8 cellular contexts compared by ENCODE assay signal in genomic region chr7:2508327-2509231, GRCh38. TPM values are rescaled to one million over a fixed set of nuclear protein-coding genes. Genes with fewer than 3 reads are reported as not detected.
DNase-seq lines count a peak whose midpoint lies in the region; ATAC-seq and TF ChIP-seq lines count a peak whose summit lies in the region.

No MANE protein-coding gene starts in this region.

- no peak overlapping the region for H3K4me3 ChIP-seq in fibroblast of villous mesenchyme (ENCODE audit: low read depth, low read length)
- H3K4me3 ChIP-seq in dorsolateral prefrontal cortex: no peak overlapping the region

- peak; percentile 58 for ATAC-seq in GM21423 (IDR thresholded peaks at IDR 0.05; ENCODE audit: unreplicated experiment)

- peak overlapping the region in 3 of 59 donors; percentile 11 to 41 (median 27) for H3K27ac ChIP-seq in dorsolateral prefrontal cortex

- no peak for TF ChIP-seq CTCF in fibroblast of villous mesenchyme (IDR thresholded peaks at IDR 0.05; ENCODE audit: insufficient read depth, low read depth, low read length)
- TF ChIP-seq CTCF in dorsolateral prefrontal cortex (IDR thresholded peaks at IDR 0.05 in 54 of 56, conservative IDR thresholded peaks at IDR 0.05 in 2 of 56; ENCODE audit: low read depth in 1 of 56, partially characterized antibody in 56 of 56): no peak

- H3K27me3 ChIP-seq in dorsolateral prefrontal cortex: no peaks in the 10 kb centered on the region

- DNase-seq in AG20443 (ENCODE audit: low spot score) (peak; percentile 87), NCI-H69 (lab: John Stamatoyannopoulos, UW) (peak; percentile 24), activated T-cell treated with anti-CD3 and anti-CD28 coated beads for 4 hours (peak; percentile 56), fibroblast of villous mesenchyme (ENCODE audit: low read depth) (peak; percentile 63), dorsolateral prefrontal cortex (no peak), HPDE6-E6E7 (ENCODE audit: extremely low spot score) (no peak)
- peak; percentile 63 for DNase-seq in stimulated activated CD4-positive, alpha-beta T cell treated with anti-CD3 and anti-CD28 coated beads, Interleukin-2, amount 100 ng/mL, for 4 hours (ENCODE audit: low read depth)

- intact Hi-C loops in dorsolateral prefrontal cortex (cut with DNase I): no loop called here

RNA-seq across cellular contexts. Expression of gene LFNG, which starts 11.0 kb away (rescaled TPM):
- total RNA-seq in fibroblast of villous mesenchyme (7.4 and 10.8 TPM in 2 replicates), dorsolateral prefrontal cortex (10 to 100 TPM in 110 of 120 experiments, 1 to 10 TPM in 10; 7.5 to 44.5 (median 15.8) TPM)

RNA-seq across cellular contexts. Expression of gene GRIFIN, which starts 32.4 kb away (rescaled TPM):
- not detected in 2 replicates for total RNA-seq in fibroblast of villous mesenchyme
- not detected for total RNA-seq in dorsolateral prefrontal cortex

RNA-seq across cellular contexts. Expression of gene BRAT1, which starts 46.7 kb away (rescaled TPM):
- total RNA-seq in fibroblast of villous mesenchyme (23.3 and 27.7 TPM in 2 replicates), dorsolateral prefrontal cortex (10 to 100 TPM; 16.7 to 38.4 (median 24.9) TPM)

RNA-seq across cellular contexts. Expression of gene IQCE, which starts 50.2 kb away (rescaled TPM):
- total RNA-seq in fibroblast of villous mesenchyme (13.2 and 13.4 TPM in 2 replicates), dorsolateral prefrontal cortex (10 to 100 TPM; 26.3 to 72.5 (median 45.2) TPM)

Comparison
In these comparisons a context has a peak if more than half of its experiments do, and no peak if none do; other contexts are left out.
1. DNase-seq: peak in AG20443 (single experiment), NCI-H69 (single experiment), activated T-cell treated with anti-CD3 and anti-CD28 coated beads for 4 hours (single experiment), fibroblast of villous mesenchyme (single experiment) and stimulated activated CD4-positive, alpha-beta T cell treated with anti-CD3 and anti-CD28 coated beads, Interleukin-2, amount 100 ng/mL, for 4 hours (single experiment); none in dorsolateral prefrontal cortex (0 of 10) and HPDE6-E6E7 (single experiment).